In genomic region chr21:36245115-36245514, GRCh38 we compare ENCODE assay signal across 16 cellular contexts.
DNase-seq lines count a peak whose midpoint lies in the region; ATAC-seq and TF ChIP-seq lines count a peak whose summit lies in the region.
"Had no signal": no experiment of that assay in that cellular context is flagged by ENCODE, and none has a peak within 500 bp of the region (broad histone marks: within the 10 kb centered on the region; RNA-seq: fewer than 3 reads in every experiment).

No MANE protein-coding gene starts in this region.

- H2BK120ac ChIP-seq in trophoblast cell (ENCODE audit: insufficient read depth, low read length, poor library complexity): no peak overlapping the region

- TF ChIP-seq CTCF in GM23338 (conservative IDR thresholded peaks at IDR 0.05; ENCODE audit: low read depth in 2 of 2) (no peak), HFFc6 (IDR thresholded peaks at IDR 0.05) (no peak)

- H3K36me3 ChIP-seq in GM23338 (ENCODE audit: insufficient read depth) (no peaks in the 10 kb centered on the region), trophoblast cell (ENCODE audit: control insufficient read depth in 1 of 2, insufficient read depth in 2 of 2, low read length in 2 of 2) (peaks cover 20 to 30% of the 10 kb centered on the region in 2 experiments)
- H3K36me3 ChIP-seq: BE2C had no signal

- H4K20me1 ChIP-seq in GM23338 (replicated peaks; ENCODE audit: insufficient read depth): no peaks in the 10 kb centered on the region

- H3K4me3 Mint-ChIP-seq in GM23338: no peak overlapping the region
- H3K4me3 Mint-ChIP-seq in T-helper 17 cell: no peak overlapping the region
- no peak overlapping the region for H3K4me3 Mint-ChIP-seq in HFFc6
- H3K4me3 Mint-ChIP-seq: CD14-positive monocyte; CD8-positive, alpha-beta T cell; H9 had no signal

- H3K27ac ChIP-seq in GM23338 (ENCODE audit: low read depth) (no peak overlapping the region), trophoblast cell (ENCODE audit: low read depth, low read length) (no peak overlapping the region)
- H3K27ac ChIP-seq: A549, GM23248 had no signal

- H3K14ac ChIP-seq in trophoblast cell (ENCODE audit: low read length): no peak overlapping the region

- H3K36me3 Mint-ChIP-seq in GM23338 (ENCODE audit: low read depth) (peaks cover 15% of the 10 kb centered on the region; the same call in 2 of the 3 replicates), T-helper 17 cell (ENCODE audit: low read depth) (peaks cover 4% of the 10 kb centered on the region), HFFc6 (ENCODE audit: low read depth) (peaks cover 11% of the 10 kb centered on the region; the same call in 1 of the 2 replicates)

- H2AK5ac ChIP-seq in trophoblast cell (ENCODE audit: low read length): peak overlapping the region; percentile 36

- H3K4ac ChIP-seq in trophoblast cell (ENCODE audit: low read depth, low read length): no peak overlapping the region

- H3K27me3 Mint-ChIP-seq in GM23338 (ENCODE audit: insufficient read depth, low read depth, poor library complexity) (peaks cover 7% of the 10 kb centered on the region), T-helper 17 cell (no peaks in the 10 kb centered on the region), HFFc6 (ENCODE audit: insufficient read depth) (no peaks in the 10 kb centered on the region)

- H3K4me2 ChIP-seq in GM23338 (no peak overlapping the region), trophoblast cell (ENCODE audit: low read length) (no peak overlapping the region)
- H3K4me2 ChIP-seq: A549 had no signal

- no peak overlapping the region for H2AFZ ChIP-seq in GM23338
- no peak overlapping the region for H2AFZ ChIP-seq in trophoblast cell (ENCODE audit: insufficient read depth, low read length, poor library complexity)
- H2AFZ ChIP-seq: GM23248 had no signal

- no peak overlapping the region for H4K8ac ChIP-seq in trophoblast cell (ENCODE audit: low read depth, low read length)

- H3K4me3 ChIP-seq in GM23338: no peak overlapping the region
- no peak overlapping the region for H3K4me3 ChIP-seq in trophoblast cell (ENCODE audit: low read depth, low read length)
- H3K4me3 ChIP-seq: A549, GM23248 had no signal

- no peaks in the 10 kb centered on the region for H3K79me2 ChIP-seq in GM23338 (replicated peaks; ENCODE audit: insufficient read depth)
- no peaks in the 10 kb centered on the region for H3K79me2 ChIP-seq in trophoblast cell (ENCODE audit: control insufficient read depth, insufficient read depth, low read length, poor library complexity)

- H3K9me3 Mint-ChIP-seq in GM23338: no peaks in the 10 kb centered on the region
- H3K9me3 Mint-ChIP-seq in HFFc6: no peaks in the 10 kb centered on the region
- H3K9me3 Mint-ChIP-seq: CD14-positive monocyte; CD8-positive, alpha-beta T cell; H9 had no signal

- H3K27me3 ChIP-seq in GM23338 (ENCODE audit: insufficient read depth) (no peaks in the 10 kb centered on the region), trophoblast cell (ENCODE audit: insufficient read depth, low read length) (no peaks in the 10 kb centered on the region)
- H3K27me3 ChIP-seq: BE2C had no signal

- H3K9me2 ChIP-seq in GM23338 (ENCODE audit: insufficient read depth): no peaks in the 10 kb centered on the region

- no peaks in the 10 kb centered on the region for H3K9me3 ChIP-seq in T-helper 17 cell (ENCODE audit: control insufficient read depth, low read length, poor library complexity, severe bottlenecking)
- H3K9me3 ChIP-seq in trophoblast cell (ENCODE audit: insufficient read depth, low read depth, low read length): no peaks in the 10 kb centered on the region
- H3K9me3 ChIP-seq: A549, BE2C had no signal

- no peak overlapping the region for H3K23ac ChIP-seq in trophoblast cell (ENCODE audit: low read length)

- DNase-seq in GM23338 (ENCODE audit: low spot score): no peak
- DNase-seq in T-helper 17 cell: no peak
- DNase-seq in trophoblast cell: no peak
- no peak for DNase-seq in HFFc6
- no peak for DNase-seq in NCI-H774 (lab: John Stamatoyannopoulos, UW)
- DNase-seq in NCI-H748 (lab: John Stamatoyannopoulos, UW; ENCODE audit: unreplicated experiment): no peak
- DNase-seq: BE2C; CD8-positive, alpha-beta T cell; COR-L47; DMS53; GF-D8; GM23248 had no signal

- H3K4me1 ChIP-seq in GM23338 (ENCODE audit: insufficient read depth) (peaks cover 9% of the 10 kb centered on the region; the same call in 1 of the 2 replicates), trophoblast cell (ENCODE audit: control insufficient read depth in 1 of 2, insufficient read depth in 2 of 2, low read length in 2 of 2) (peaks cover 19% of the 10 kb centered on the region in 2 experiments)
- H3K4me1 ChIP-seq: A549, BE2C had no signal

- ATAC-seq in GM23338 (peak; percentile 29), T-helper 17 cell (no peak)
- ATAC-seq: A549; CD8-positive, alpha-beta T cell; HepG2 had no signal

- peak overlapping the region; percentile 3 for H2BK12ac ChIP-seq in trophoblast cell (ENCODE audit: low read length)

- no peak overlapping the region for H2BK5ac ChIP-seq in trophoblast cell (ENCODE audit: low read depth, low read length, poor library complexity)

- H3K4me1 Mint-ChIP-seq in GM23338 (peaks cover 36% of the 10 kb centered on the region), T-helper 17 cell (peaks cover 5% of the 10 kb centered on the region), HFFc6 (ENCODE audit: low read depth) (peaks cover 23% of the 10 kb centered on the region)
- H3K4me1 Mint-ChIP-seq: CD14-positive monocyte had no signal

- peak overlapping the region; percentile 71 for H4K91ac ChIP-seq in trophoblast cell (ENCODE audit: low read depth, low read length)

- WGBS in trophoblast cell (ENCODE audit: extremely low coverage, insufficient coverage, insufficient read length): no CpG with 5 or more reads among the region's 24 CpGs

- H4K12ac ChIP-seq in trophoblast cell (ENCODE audit: low read depth, low read length): no peak overlapping the region

- no peak overlapping the region for H3K9ac ChIP-seq in trophoblast cell (ENCODE audit: low read length)
- H3K9ac ChIP-seq: GM23248 had no signal

- H3K27ac Mint-ChIP-seq in GM23338: no peak overlapping the region; the same call in 1 of the 2 replicates
- H3K27ac Mint-ChIP-seq in T-helper 17 cell: peak overlapping the region; percentile 60
- H3K27ac Mint-ChIP-seq in HFFc6: no peak overlapping the region
- H3K27ac Mint-ChIP-seq: CD8-positive, alpha-beta T cell had no signal

- H3K79me1 ChIP-seq in trophoblast cell (ENCODE audit: low read length): peaks cover 7% of the 10 kb centered on the region

- H3K18ac ChIP-seq in trophoblast cell (ENCODE audit: low read length): peak overlapping the region; percentile 34

- peaks cover 3% of the 10 kb centered on the region; the same call in 1 of the 2 replicates for H3F3A ChIP-seq in GM23338 (replicated peaks; ENCODE audit: low read depth)

TF ChIP-seq in GM23338, 12 proteins besides CTCF, POLR2A, EP300 and RAD21:
- no peak for TF ChIP-seq EZH2phosphoT487 (IDR thresholded peaks at IDR 0.05; ENCODE audit: unreplicated experiment)
